ENCODE assay signal across 12 cellular contexts in the genomic region with DNA sequence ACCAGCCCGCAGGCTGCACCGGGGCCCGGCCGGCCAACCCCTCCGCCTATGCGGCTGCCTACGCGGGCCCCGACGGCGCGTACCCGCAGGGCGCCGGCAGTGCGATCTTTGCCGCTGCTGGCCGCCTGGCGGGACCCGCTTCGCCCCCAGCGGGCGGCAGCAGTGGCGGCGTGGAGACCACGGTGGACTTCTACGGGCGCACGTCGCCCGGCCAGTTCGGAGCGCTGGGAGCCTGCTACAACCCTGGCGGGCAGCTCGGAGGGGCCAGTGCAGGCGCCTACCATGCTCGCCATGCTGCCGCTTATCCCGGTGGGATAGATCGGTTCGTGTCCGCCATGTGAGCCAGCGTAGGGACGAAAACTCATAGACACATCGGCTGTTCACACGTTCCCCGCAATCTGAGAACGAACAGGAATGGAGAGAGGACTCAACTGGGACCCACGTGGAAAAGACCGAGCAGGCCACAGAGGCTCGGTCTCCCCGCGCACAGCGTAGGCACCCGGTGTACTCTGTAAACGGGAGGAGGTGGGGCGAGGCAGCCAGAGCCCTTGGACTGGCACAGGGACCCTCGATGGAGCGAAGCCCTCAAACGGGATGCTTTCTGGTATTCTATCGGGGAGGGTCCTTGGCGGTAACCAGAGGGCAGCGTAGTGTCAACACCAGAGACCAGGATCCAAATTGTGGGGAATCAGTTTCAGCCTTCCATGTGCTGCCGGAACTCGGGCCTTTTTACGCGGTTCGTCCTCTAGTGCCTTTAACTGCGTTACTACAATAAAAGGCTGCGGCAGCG. TPM values are rescaled to one million over a fixed set of nuclear protein-coding genes. Genes with fewer than 3 reads are reported as not detected.
A peak's percentile ranks its signal among the peaks of the same experiment; 100 is the strongest.
DNase-seq lines count a peak whose midpoint lies in the region; ATAC-seq and TF ChIP-seq lines count a peak whose summit lies in the region.
"Had no signal": no experiment of that assay in that cellular context is flagged by ENCODE, and none has a peak within 500 bp of the region (broad histone marks: within the 10 kb centered on the region; RNA-seq: fewer than 3 reads in every experiment).

No MANE protein-coding gene starts in this region.

- intact Hi-C loops in CD14-positive monocyte (cut with micrococcal nuclease), result no loop called here

- DNase-seq in CD14-positive monocyte (ENCODE audit: low spot score), result no peak
- no peak for DNase-seq in central memory CD8-positive, alpha-beta T cell (ENCODE audit: low spot score in 2 of 2)
- no peak for DNase-seq in neural crest cell (ENCODE audit: low read depth, low spot score)
- DNase-seq in NCI-H2171 (lab: John Stamatoyannopoulos, UW), result no peak
- DNase-seq in NCI-H146 treated with DMSO at 0.1 percent for 48 hours (lab: John Stamatoyannopoulos, UW; ENCODE audit: unreplicated experiment), result no peak
- DNase-seq: body of pancreas, heart left ventricle had no signal

- H3K36me3 Mint-ChIP-seq in CD14-positive monocyte, result peaks cover 7 to 10% of the 10 kb centered on the region in 2 donors
- peaks cover 5% of the 10 kb centered on the region for H3K36me3 Mint-ChIP-seq in central memory CD8-positive, alpha-beta T cell (ENCODE audit: insufficient read depth)
- H3K36me3 Mint-ChIP-seq in neural crest cell (ENCODE audit: low read depth), result peaks cover 3% of the 10 kb centered on the region

- H3K27ac Mint-ChIP-seq in CD14-positive monocyte (no peak overlapping the region), neural crest cell (ENCODE audit: unreplicated experiment) (no peak overlapping the region)
- H3K27ac Mint-ChIP-seq in central memory CD8-positive, alpha-beta T cell (ENCODE audit: low read depth), result no peak overlapping the region

- no peaks in the 10 kb centered on the region for H3K9me3 ChIP-seq in ES-I3 (ENCODE audit: control insufficient read depth, insufficient read depth, low read length)
- H3K9me3 ChIP-seq: body of pancreas, heart left ventricle, lower lobe of right lung had no signal

- no peak for ATAC-seq in central memory CD8-positive, alpha-beta T cell (replicated peaks; ENCODE audit: extremely low read depth, poor library complexity, severe bottlenecking)
- no peak for ATAC-seq in HG02798 (IDR thresholded peaks at IDR 0.05; ENCODE audit: poor library complexity, unreplicated experiment)
- no peak for ATAC-seq in esophagus mucosa
- ATAC-seq: body of pancreas had no signal

- no peak for TF ChIP-seq CTCF in CD14-positive monocyte (IDR thresholded peaks at IDR 0.05)
- TF ChIP-seq CTCF in neural crest cell (conservative IDR thresholded peaks at IDR 0.05), result no peak

- H3K36me3 ChIP-seq in ES-I3 (ENCODE audit: insufficient read depth, low read length), result no peaks in the 10 kb centered on the region
- H3K36me3 ChIP-seq: heart left ventricle, lower lobe of right lung had no signal

- H3K9me3 Mint-ChIP-seq in CD14-positive monocyte, result peaks cover 0 to 53% (median 17%) of the 10 kb centered on the region in 7 donors
- no peaks in the 10 kb centered on the region for H3K9me3 Mint-ChIP-seq in central memory CD8-positive, alpha-beta T cell
- no peaks in the 10 kb centered on the region for H3K9me3 Mint-ChIP-seq in neural crest cell

- H3K9ac ChIP-seq in ES-I3 (ENCODE audit: low read depth, low read length), result peak overlapping the region; percentile 62; the same call in 1 of the 2 replicates

- H3K4me1 ChIP-seq in ES-I3 (ENCODE audit: insufficient read depth, low read length), result 0 out of 2 replicates have a peak, but pooled peaks cover 6% of the 10 kb centered on the region

- H3K4me3 Mint-ChIP-seq in CD14-positive monocyte (peak overlapping the region; percentile 31 to 80), neural crest cell (peak overlapping the region; percentile 70)
- H3K4me3 Mint-ChIP-seq in central memory CD8-positive, alpha-beta T cell, result peak overlapping the region; percentile 86

- H3K4me1 Mint-ChIP-seq in CD14-positive monocyte (peaks cover 26% of the 10 kb centered on the region), neural crest cell (peaks cover 8% of the 10 kb centered on the region)
- peaks cover 14% of the 10 kb centered on the region for H3K4me1 Mint-ChIP-seq in central memory CD8-positive, alpha-beta T cell

- H3K27me3 Mint-ChIP-seq in CD14-positive monocyte (ENCODE audit: low read depth in 3 of 3) (peaks cover 89 to 95% (median 91%) of the 10 kb centered on the region in 3 donors), neural crest cell (ENCODE audit: low read depth) (peaks cover 92% of the 10 kb centered on the region)
- H3K27me3 Mint-ChIP-seq in central memory CD8-positive, alpha-beta T cell, result peaks cover 93% of the 10 kb centered on the region

RNA-seq across cellular contexts. Expression of gene FOXE1, which starts 1.9 kb away (rescaled TPM):
- polyA plus RNA-seq in CD14-positive monocyte, result not detected
- total RNA-seq in neural crest cell, result 0.09 TPM in 1 of 2 replicates, not detected in the other
- total RNA-seq in esophagus mucosa, result 7.6 TPM
- total RNA-seq: body of pancreas, heart left ventricle, LHCN-M2, lower lobe of right lung had no signal
- polyA plus RNA-seq: heart left ventricle had no signal
